12 cellular contexts compared by ENCODE assay signal in the genomic region with DNA sequence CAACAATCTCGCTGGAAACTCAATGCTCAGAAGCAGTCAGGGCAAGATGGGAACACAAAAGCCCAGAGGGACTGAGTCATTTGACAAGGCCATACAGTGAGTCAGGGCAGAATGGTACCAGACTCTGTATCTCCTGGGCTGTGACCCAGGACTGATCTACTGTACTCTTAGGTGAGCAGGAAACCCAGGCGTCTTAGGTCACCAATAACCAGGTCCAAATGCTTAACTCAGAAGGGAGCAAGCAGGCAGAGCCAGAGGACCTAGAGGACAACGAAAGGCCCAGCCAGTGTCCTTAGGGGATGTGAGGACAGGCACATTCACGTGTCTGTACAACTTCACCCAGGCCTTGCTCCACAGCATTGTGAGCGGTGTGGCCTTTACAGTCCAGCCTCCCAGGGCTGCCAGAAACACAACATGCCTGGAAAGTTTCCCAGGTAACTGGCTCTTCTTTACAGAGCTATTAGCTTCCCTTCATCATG.
A peak's percentile ranks its signal among the peaks of the same experiment; 100 is the strongest.
DNase-seq lines count a peak whose midpoint lies in the region; TF ChIP-seq lines count a peak whose summit lies in the region.
"Had no signal": no experiment of that assay in that cellular context is flagged by ENCODE, and none has a peak within 500 bp of the region (broad histone marks: within the 10 kb centered on the region; RNA-seq: fewer than 3 reads in every experiment).

No MANE protein-coding gene starts in this region.

- no peak overlapping the region for H2AFZ ChIP-seq in osteoblast (ENCODE audit: low read length)

- POLR2A ChIA-PET in Caco-2 (lab: Charles Lee) = no interaction called here

- H3K4me1 Mint-ChIP-seq in Caco-2 (ENCODE audit: low read depth, unreplicated experiment) = no peaks in the 10 kb centered on the region

- no peak overlapping the region for H3K4me3 Mint-ChIP-seq in Caco-2 (ENCODE audit: unreplicated experiment)
- H3K4me3 Mint-ChIP-seq: stimulated activated naive CD8-positive, alpha-beta T cell treated with anti-CD3 and anti-CD28 coated beads, Interleukin-15, Interleukin-2, amounts not matched to agents 100 ng/mL and 50 ng/mL, for 24 hours had no signal

- H3K27me3 Mint-ChIP-seq in Caco-2 (ENCODE audit: insufficient read depth, unreplicated experiment) = no peaks in the 10 kb centered on the region
- H3K27me3 Mint-ChIP-seq: stimulated activated naive CD8-positive, alpha-beta T cell treated with anti-CD3 and anti-CD28 coated beads, Interleukin-15, Interleukin-2, amounts not matched to agents 100 ng/mL and 50 ng/mL, for 24 hours had no signal

- DNase-seq in ELF-1 (ENCODE audit: low read depth, low spot score) (peak; percentile 43), T1000 (lab: John Stamatoyannopoulos, UW) (peak; percentile 77), fibroblast of pulmonary artery (ENCODE audit: low read depth) (peak; percentile 36), osteoblast (ENCODE audit: insufficient read length, low spot score, missing footprints) (peak; percentile 81), NAMALWA (ENCODE audit: low spot score) (no peak), NCI-H1694 treated with DMSO at 0.1 percent for 48 hours (lab: John Stamatoyannopoulos, UW) (no peak), Caco-2 (no peak)
- DNase-seq in stimulated activated CD4-positive, alpha-beta T cell treated with anti-CD3 and anti-CD28 coated beads, Interleukin-2, amount 100 ng/mL, for 24 hours = no peak
- DNase-seq: activated CD4-positive, alpha-beta T cell treated with anti-CD3 and anti-CD28 coated beads for 4 hours; NCI-H526 treated with DMSO at 0.1 percent for 48 hours had no signal

- no peaks in the 10 kb centered on the region for H3K36me3 ChIP-seq in osteoblast (ENCODE audit: insufficient read depth, low read length)
- H3K36me3 ChIP-seq in Caco-2 (ENCODE audit: control insufficient read depth, insufficient read depth, low read length) = no peaks in the 10 kb centered on the region
- H3K36me3 ChIP-seq: ovary had no signal

- no peak overlapping the region for H3K27ac ChIP-seq in osteoblast (ENCODE audit: low read depth, low read length)

- H3K9me3 ChIP-seq in osteoblast (ENCODE audit: low read depth, low read length) = no peaks in the 10 kb centered on the region
- no peaks in the 10 kb centered on the region for H3K9me3 ChIP-seq in Caco-2
- H3K9me3 ChIP-seq: ovary had no signal

- H3K27me3 ChIP-seq in osteoblast (ENCODE audit: insufficient read depth, low read length) = no peaks in the 10 kb centered on the region
- H3K27me3 ChIP-seq in Caco-2 (replicated peaks; ENCODE audit: control insufficient read depth, insufficient read depth, low read length) = no peaks in the 10 kb centered on the region
- H3K27me3 ChIP-seq: ovary had no signal

- CTCF ChIA-PET in Caco-2 (lab: Charles Lee) = no interaction called here

- no peaks in the 10 kb centered on the region for H3K36me3 Mint-ChIP-seq in Caco-2 (ENCODE audit: insufficient read depth, unreplicated experiment)

- H3K4me1 ChIP-seq in osteoblast (ENCODE audit: insufficient read depth, low read length) = peaks cover 12% of the 10 kb centered on the region
- no peaks in the 10 kb centered on the region for H3K4me1 ChIP-seq in Caco-2

- H3K79me2 ChIP-seq in osteoblast (ENCODE audit: insufficient read depth, low read length) = no peaks in the 10 kb centered on the region

- H3K4me3 ChIP-seq in fibroblast of pulmonary artery (replicated peaks; ENCODE audit: low read depth, low read length) = no peak overlapping the region
- no peak overlapping the region for H3K4me3 ChIP-seq in osteoblast (ENCODE audit: insufficient read depth, low read length)
- no peak overlapping the region for H3K4me3 ChIP-seq in Caco-2 (ENCODE audit: low read depth, low read length)
- H3K4me3 ChIP-seq: ovary had no signal

- peaks cover 17% of the 10 kb centered on the region for H4K20me1 ChIP-seq in osteoblast (ENCODE audit: insufficient read depth, low read length)

- no TSS peak for BruUV-seq in Caco-2 (replicated peaks; lab: Mats Ljungman, UMichigan)

- no peak overlapping the region for H3K27ac Mint-ChIP-seq in Caco-2 (ENCODE audit: unreplicated experiment)
- H3K27ac Mint-ChIP-seq: stimulated activated naive CD8-positive, alpha-beta T cell treated with anti-CD3 and anti-CD28 coated beads, Interleukin-15, Interleukin-2, amounts not matched to agents 100 ng/mL and 50 ng/mL, for 24 hours had no signal

- no peak for TF ChIP-seq CTCF in fibroblast of pulmonary artery (IDR thresholded peaks at IDR 0.05; ENCODE audit: low read length, missing control alignments)
- no peak for TF ChIP-seq CTCF in osteoblast (IDR thresholded peaks at IDR 0.05; ENCODE audit: extremely low read depth, low read depth, low read length)
- no peak for TF ChIP-seq CTCF in Caco-2 (IDR thresholded peaks at IDR 0.05; ENCODE audit: insufficient read depth in 1 of 2, low read depth in 1 of 2, low read length in 1 of 2, severe bottlenecking in 1 of 2, unreplicated experiment in 1 of 2)

- H3K9me3 Mint-ChIP-seq in Caco-2 (ENCODE audit: unreplicated experiment) = no peaks in the 10 kb centered on the region
- H3K9me3 Mint-ChIP-seq: stimulated activated naive CD8-positive, alpha-beta T cell treated with anti-CD3 and anti-CD28 coated beads, Interleukin-15, Interleukin-2, amounts not matched to agents 100 ng/mL and 50 ng/mL, for 24 hours had no signal

- H3K4me2 ChIP-seq in osteoblast (ENCODE audit: insufficient read depth, low read length) = no peak overlapping the region

- intact Hi-C loops in Caco-2 (cut with micrococcal nuclease; ENCODE audit: unreplicated experiment) = no loop called here

Comparison
In these comparisons a context has a peak if more than half of its experiments do, and no peak if none do; other contexts are left out.
1. DNase-seq: peak in ELF-1 (single experiment), T1000 (single experiment), fibroblast of pulmonary artery (single experiment) and osteoblast (single experiment); none in NAMALWA (single experiment), NCI-H1694 treated with DMSO at 0.1 percent for 48 hours (single experiment), stimulated activated CD4-positive, alpha-beta T cell treated with anti-CD3 and anti-CD28 coated beads, Interleukin-2, amount 100 ng/mL, for 24 hours (0 of 2) and Caco-2 (0 of 2).